1 cellular context compared by ENCODE assay signal in the genomic region with DNA sequence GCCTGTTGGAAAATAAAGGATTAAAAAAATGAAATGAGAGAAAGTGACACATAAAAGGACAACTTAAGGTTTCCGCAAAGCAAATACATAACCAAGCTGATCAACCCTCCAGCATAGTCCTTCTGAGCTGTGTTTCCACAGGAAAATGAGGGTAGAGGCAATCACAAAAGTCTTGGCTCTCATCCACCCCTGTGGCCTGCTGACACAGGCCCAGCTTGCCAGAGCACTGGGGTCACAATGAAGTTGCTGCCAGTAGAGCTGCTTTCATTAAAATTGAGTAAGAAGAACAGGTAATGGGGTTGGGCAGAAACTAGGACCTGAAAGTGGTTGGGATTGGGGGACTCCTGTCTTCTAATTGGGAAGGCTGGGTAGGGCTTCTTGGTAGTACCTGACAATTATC.
TF ChIP-seq lines count a peak whose summit lies in the region.

No MANE protein-coding gene starts in this region.

TF ChIP-seq in HepG2, 621 proteins besides CTCF, POLR2A, EP300 and RAD21 (continued from another document):
- TF ChIP-seq SOX13 (IDR thresholded peaks at IDR 0.05) (no peak), SOX13 (CRISPR knock-in tag; conservative IDR thresholded peaks at IDR 0.05 in 1 of 2, IDR thresholded peaks at IDR 0.05 in 1 of 2) (no peak), ZNF383 (CRISPR knock-in tag; IDR thresholded peaks at IDR 0.05; ENCODE audit: borderline replicate concordance) (no peak), ELF4 (CRISPR knock-in tag; IDR thresholded peaks at IDR 0.05; ENCODE audit: borderline replicate concordance) (no peak), ZNF567 (CRISPR knock-in tag; IDR thresholded peaks at IDR 0.05; ENCODE audit: borderline replicate concordance) (no peak), SOX6 (IDR thresholded peaks at IDR 0.05) (no peak), SOX6 (CRISPR knock-in tag; IDR thresholded peaks at IDR 0.05) (no peak), MEIS2 (CRISPR knock-in tag; IDR thresholded peaks at IDR 0.05) (no peak), ZNF207 (IDR thresholded peaks at IDR 0.05; ENCODE audit: borderline replicate concordance) (no peak), TBX3 (IDR thresholded peaks at IDR 0.05; ENCODE audit: borderline replicate concordance) (no peak), TP53 (CRISPR knock-in tag; conservative IDR thresholded peaks at IDR 0.05) (no peak), IKZF1 (IDR thresholded peaks at IDR 0.05) (no peak), ATF4 (CRISPR knock-in tag; IDR thresholded peaks at IDR 0.05) (no peak), CHD4 (IDR thresholded peaks at IDR 0.05; ENCODE audit: borderline replicate concordance, low read length) (no peak), HMG20A (CRISPR knock-in tag; IDR thresholded peaks at IDR 0.05; ENCODE audit: borderline replicate concordance) (no peak), ZNF292 (CRISPR knock-in tag; IDR thresholded peaks at IDR 0.05; ENCODE audit: borderline replicate concordance, low read depth) (no peak), KLF6 (CRISPR knock-in tag; IDR thresholded peaks at IDR 0.05) (no peak), HNRNPH1 (optimal IDR thresholded peaks at IDR 0.05; ENCODE audit: low read depth, low read length) (no peak), TCF7 (IDR thresholded peaks at IDR 0.05; ENCODE audit: low read depth) (no peak)
- TF ChIP-seq, protein P1, sequence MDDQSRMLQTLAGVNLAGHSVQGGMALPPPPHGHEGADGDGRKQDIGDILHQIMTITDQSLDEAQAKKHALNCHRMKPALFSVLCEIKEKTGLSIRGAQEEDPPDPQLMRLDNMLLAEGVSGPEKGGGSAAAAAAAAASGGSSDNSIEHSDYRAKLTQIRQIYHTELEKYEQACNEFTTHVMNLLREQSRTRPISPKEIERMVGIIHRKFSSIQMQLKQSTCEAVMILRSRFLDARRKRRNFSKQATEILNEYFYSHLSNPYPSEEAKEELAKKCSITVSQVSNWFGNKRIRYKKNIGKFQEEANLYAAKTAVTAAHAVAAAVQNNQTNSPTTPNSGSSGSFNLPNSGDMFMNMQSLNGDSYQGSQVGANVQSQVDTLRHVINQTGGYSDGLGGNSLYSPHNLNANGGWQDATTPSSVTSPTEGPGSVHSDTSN (CRISPR knock-in tag; IDR thresholded peaks at IDR 0.05; ENCODE audit: borderline replicate concordance): no peak
TF ChIP-seq in HepG2: peak in this region for 0.
